1 cellular context compared by ENCODE assay signal in genomic region chr9:120874226-120874839, GRCh38.
TF ChIP-seq lines count a peak whose summit lies in the region.

No MANE protein-coding gene starts in this region.

TF ChIP-seq in HCT116, 20 proteins besides CTCF, POLR2A, EP300 and RAD21 (continued from another document):
- TF ChIP-seq REST (IDR thresholded peaks at IDR 0.05; ENCODE audit: low read depth) = no peak
- TF ChIP-seq EGR1 (IDR thresholded peaks at IDR 0.05; ENCODE audit: low read depth) = no peak
TF ChIP-seq in HCT116: peak in this region for 0.
